In the genomic region with DNA sequence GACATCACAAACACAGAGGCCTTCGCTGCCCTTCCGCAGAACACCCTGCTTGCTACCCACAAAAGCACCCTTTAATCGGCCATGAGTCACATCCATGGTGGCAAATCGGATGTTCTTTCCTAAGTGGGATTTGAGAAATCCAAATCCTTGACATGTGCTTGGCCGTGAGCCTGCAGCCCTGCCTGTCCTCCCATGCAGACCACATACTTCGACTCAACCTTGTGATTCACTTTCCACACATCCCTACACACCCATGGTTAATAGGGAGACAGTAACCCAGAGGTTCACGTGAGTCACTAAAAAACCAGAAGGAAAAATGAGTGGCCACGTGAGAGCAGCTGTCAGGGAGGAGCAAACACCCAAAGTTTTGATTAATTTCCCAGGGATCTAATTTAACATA, we compare ENCODE assay signal across 13 cellular contexts. TPM values are rescaled to one million over a fixed set of nuclear protein-coding genes. Genes with fewer than 3 reads are reported as not detected.
A peak's percentile ranks its signal among the peaks of the same experiment; 100 is the strongest.
DNase-seq lines count a peak whose midpoint lies in the region; FAIRE-seq and TF ChIP-seq lines count a peak whose summit lies in the region.
"Had no signal": no experiment of that assay in that cellular context is flagged by ENCODE, and none has a peak within 500 bp of the region (broad histone marks: within the 10 kb centered on the region; RNA-seq: fewer than 3 reads in every experiment).

No MANE protein-coding gene starts in this region.

- H3K9me3 ChIP-seq in vagina (no peaks in the 10 kb centered on the region), kidney (ENCODE audit: control insufficient read depth in 1 of 2, low read length in 2 of 2) (no peaks in the 10 kb centered on the region)

- H3K36me3 Mint-ChIP-seq in T-helper 2 cell treated with Interferon-gamma antibody and Interleukin-4, amounts not matched to agents 5 μg/mL and 100 μg/mL, for 36 hours (ENCODE audit: low read depth): no peaks in the 10 kb centered on the region
- H3K36me3 Mint-ChIP-seq: activated naive CD8-positive, alpha-beta T cell treated with anti-CD3 and anti-CD28 coated beads, Interleukin-2, amount 10 ng/mL, durations not matched to agents 7 days and 5 days had no signal

- no peak for TF ChIP-seq CTCF in astrocyte of the cerebellum (IDR thresholded peaks at IDR 0.05; ENCODE audit: low read depth, low read length, missing control alignments)
- no peak for TF ChIP-seq CTCF in vagina (IDR thresholded peaks at IDR 0.05)
- TF ChIP-seq CTCF in kidney (IDR thresholded peaks at IDR 0.05; ENCODE audit: borderline replicate concordance, extremely low read depth, insufficient read depth): no peak

- DNase-seq in NCI-H82 (lab: John Stamatoyannopoulos, UW): peak; percentile 47
- no peak for DNase-seq in NCI-H82 treated with DMSO at 0.1 percent for 48 hours (lab: John Stamatoyannopoulos, UW; ENCODE audit: unreplicated experiment)
- peak; percentile 81 for DNase-seq in astrocyte of the cerebellum (ENCODE audit: low read depth)
- DNase-seq in hepatic stellate cell (ENCODE audit: low spot score): peak; percentile 92
- DNase-seq in vagina (ENCODE audit: extremely low spot score in 2 of 2): no peak
- no peak for DNase-seq in activated gamma-delta T cell (lab: John Stamatoyannopoulos, UW)
- no peak for DNase-seq in T-helper 2 cell treated with Interferon-gamma antibody and Interleukin-4, amounts not matched to agents 5 μg/mL and 100 μg/mL, for 36 hours (ENCODE audit: low spot score)
- DNase-seq in kidney: no peak
- DNase-seq: activated CD4-positive, alpha-beta T cell treated with anti-CD3 and anti-CD28 coated beads, Interleukin-2, amount 50 U/mL, for 4 hours; activated naive CD8-positive, alpha-beta T cell treated with anti-CD3 and anti-CD28 coated beads, Interleukin-2, amount 10 ng/mL, durations not matched to agents 7 days and 5 days; SHP77 treated with DMSO at 0.1 percent for 48 hours had no signal

- H3K36me3 ChIP-seq in vagina (no peaks in the 10 kb centered on the region), kidney (ENCODE audit: control insufficient read depth in 1 of 2, insufficient read depth in 2 of 2, low read length in 2 of 2) (no peaks in the 10 kb centered on the region)

- no peak for FAIRE-seq in kidney (lab: Jason Lieb, UNC)
- FAIRE-seq: GM19239 had no signal

- H3K27ac ChIP-seq in vagina (peak overlapping the region; percentile 26), kidney (ENCODE audit: low read depth in 2 of 2, low read length in 2 of 2) (no peak overlapping the region)
- H3K27ac ChIP-seq: 22Rv1 had no signal

- H3K4me3 ChIP-seq in astrocyte of the cerebellum (ENCODE audit: low read depth, low read length) (no peak overlapping the region), vagina (no peak overlapping the region), kidney (ENCODE audit: low read length in 2 of 2) (no peak overlapping the region)

- in situ Hi-C loops in astrocyte of the cerebellum (cut with HindIII; ENCODE audit: low sequenced_read_pairs): no loop called here

- H3K4me1 Mint-ChIP-seq in T-helper 2 cell treated with Interferon-gamma antibody and Interleukin-4, amounts not matched to agents 5 μg/mL and 100 μg/mL, for 36 hours (ENCODE audit: low read depth): no peaks in the 10 kb centered on the region
- H3K4me1 Mint-ChIP-seq: activated naive CD8-positive, alpha-beta T cell treated with anti-CD3 and anti-CD28 coated beads, Interleukin-2, amount 10 ng/mL, durations not matched to agents 7 days and 5 days had no signal

- H3K4me3 Mint-ChIP-seq in T-helper 2 cell treated with Interferon-gamma antibody and Interleukin-4, amounts not matched to agents 5 μg/mL and 100 μg/mL, for 36 hours: no peak overlapping the region
- H3K4me3 Mint-ChIP-seq: activated naive CD8-positive, alpha-beta T cell treated with anti-CD3 and anti-CD28 coated beads, Interleukin-2, amount 10 ng/mL, durations not matched to agents 7 days and 5 days had no signal

- H3K9ac ChIP-seq in kidney (ENCODE audit: low read length in 2 of 2): no peak overlapping the region

- H3K9me3 Mint-ChIP-seq in T-helper 2 cell treated with Interferon-gamma antibody and Interleukin-4, amounts not matched to agents 5 μg/mL and 100 μg/mL, for 36 hours: no peaks in the 10 kb centered on the region
- H3K9me3 Mint-ChIP-seq: activated naive CD8-positive, alpha-beta T cell treated with anti-CD3 and anti-CD28 coated beads, Interleukin-2, amount 10 ng/mL, durations not matched to agents 7 days and 5 days had no signal

- no peaks in the 10 kb centered on the region for H3K27me3 ChIP-seq in vagina

- H3K27ac Mint-ChIP-seq in T-helper 2 cell treated with Interferon-gamma antibody and Interleukin-4, amounts not matched to agents 5 μg/mL and 100 μg/mL, for 36 hours: no peak overlapping the region
- H3K27ac Mint-ChIP-seq: activated naive CD8-positive, alpha-beta T cell treated with anti-CD3 and anti-CD28 coated beads, Interleukin-2, amount 10 ng/mL, durations not matched to agents 7 days and 5 days had no signal

- intact Hi-C loops in vagina (cut with DNase I): no loop called here
- intact Hi-C loops in kidney (cut with DNase I): no loop called here

- peaks cover 19% of the 10 kb centered on the region for H3K4me1 ChIP-seq in vagina
- H3K4me1 ChIP-seq in kidney (ENCODE audit: control insufficient read depth in 1 of 2, insufficient read depth in 1 of 2, low read depth in 1 of 2, low read length in 2 of 2): no peaks in the 10 kb centered on the region

- TF ChIP-seq POLR2A in vagina (IDR thresholded peaks at IDR 0.05): no peak

- H3K27me3 Mint-ChIP-seq in T-helper 2 cell treated with Interferon-gamma antibody and Interleukin-4, amounts not matched to agents 5 μg/mL and 100 μg/mL, for 36 hours (ENCODE audit: low read depth): no peaks in the 10 kb centered on the region

RNA-seq across cellular contexts. Expression of gene RAMACL, which starts 19.4 kb away (rescaled TPM):
- total RNA-seq in vagina (2.2 TPM), kidney (1.9 TPM)
- polyA plus RNA-seq in kidney (ENCODE audit: insufficient read depth, low read depth, low replicate concordance): not detected

RNA-seq across cellular contexts. Expression of gene RPS6KA2, which starts 59.9 kb away (rescaled TPM):
- total RNA-seq in vagina (65.1 TPM), kidney (61.2 TPM)
- 12.3 TPM for polyA plus RNA-seq in kidney (ENCODE audit: insufficient read depth, low read depth, low replicate concordance)

Comparison
In these comparisons a context has a peak if more than half of its experiments do, and no peak if none do; other contexts are left out.
1. DNase-seq: peak in NCI-H82 (single experiment), astrocyte of the cerebellum (single experiment) and hepatic stellate cell (single experiment); none in NCI-H82 treated with DMSO at 0.1 percent for 48 hours (single experiment), vagina (0 of 2), activated gamma-delta T cell (single experiment), T-helper 2 cell treated with Interferon-gamma antibody and Interleukin-4, amounts not matched to agents 5 μg/mL and 100 μg/mL, for 36 hours (single experiment) and kidney (single experiment).